ENCODE assay signal across 17 cellular contexts in genomic region chr6:105753184-105754097, GRCh38.
A peak's percentile ranks its signal among the peaks of the same experiment; 100 is the strongest.
DNase-seq lines count a peak whose midpoint lies in the region; ATAC-seq and TF ChIP-seq lines count a peak whose summit lies in the region.
"Had no signal": no experiment of that assay in that cellular context is flagged by ENCODE, and none has a peak within 500 bp of the region (broad histone marks: within the 10 kb centered on the region; RNA-seq: fewer than 3 reads in every experiment).

No MANE protein-coding gene starts in this region.

- peaks cover 11% of the 10 kb centered on the region for H3K36me3 Mint-ChIP-seq in Calu3 (ENCODE audit: insufficient read depth, unreplicated experiment)

- intact Hi-C loops in Calu3 (cut with micrococcal nuclease; ENCODE audit: unreplicated experiment): no loop called here
- intact Hi-C loops in lower lobe of right lung (cut with DNase I): no loop called here

- H3K27ac ChIP-seq in lower lobe of right lung: no peak overlapping the region
- H3K27ac ChIP-seq: parathyroid adenoma had no signal

- TF ChIP-seq CTCF in Calu3 (IDR thresholded peaks at IDR 0.05; ENCODE audit: unreplicated experiment): no peak
- no peak for TF ChIP-seq CTCF in lower lobe of right lung (IDR thresholded peaks at IDR 0.05)

- H3K27me3 Mint-ChIP-seq in Calu3 (ENCODE audit: unreplicated experiment): no peaks in the 10 kb centered on the region
- H3K27me3 Mint-ChIP-seq: activated CD8-positive, alpha-beta memory T cell treated with anti-CD3 and anti-CD28 coated beads, Interleukin-2, amount 10 ng/mL, durations not matched to agents 7 days and 5 days had no signal

- CTCF ChIA-PET in Calu3 (lab: Charles Lee): interaction anchor here (0.7 to 1.2 kb wide), 2 partner anchors 11 to 82 kb away, joined by 3 read pairs; no protein-coding TSS in a partner anchor

- ATAC-seq in HG02588 (IDR thresholded peaks at IDR 0.05; ENCODE audit: unreplicated experiment) (no peak), lower lobe of right lung (no peak), GM19397 (IDR thresholded peaks at IDR 0.05; ENCODE audit: unreplicated experiment) (no peak)
- ATAC-seq: activated CD8-positive, alpha-beta memory T cell treated with anti-CD3 and anti-CD28 coated beads, Interleukin-2, amount 10 ng/mL, durations not matched to agents 7 days and 5 days; GM12878; Panc1 had no signal

- DNase-seq in Calu3 (peak; percentile 75), NCI-H146 treated with DMSO at 0.1 percent for 48 hours (lab: John Stamatoyannopoulos, UW; ENCODE audit: unreplicated experiment) (peak; percentile 77), dedifferentiated amniotic fluid mesenchymal stem cell (ENCODE audit: extremely low spot score) (peak; percentile 56), occipital lobe (lab: John Stamatoyannopoulos, UW) (peak; percentile 7), hepatic stellate cell (ENCODE audit: low spot score) (no peak), lower lobe of right lung (no peak)
- DNase-seq: activated CD8-positive, alpha-beta memory T cell treated with anti-CD3 and anti-CD28 coated beads, Interleukin-2, amount 10 ng/mL, durations not matched to agents 7 days and 5 days; activated naive CD8-positive, alpha-beta T cell treated with anti-CD3 and anti-CD28 coated beads, Interleukin-2, amount 10 ng/mL, durations not matched to agents 7 days and 5 days; GOT3; NCI-H1105 treated with DMSO at 0.1 percent for 48 hours; stimulated activated CD4-positive, alpha-beta T cell treated with anti-CD3 and anti-CD28 coated beads, Interleukin-4, amount 100 ng/mL, for 24 hours; T-helper 9 cell had no signal

- H3K4me3 Mint-ChIP-seq in Calu3 (ENCODE audit: low read depth, unreplicated experiment): no peak overlapping the region
- H3K4me3 Mint-ChIP-seq: activated CD8-positive, alpha-beta memory T cell treated with anti-CD3 and anti-CD28 coated beads, Interleukin-2, amount 10 ng/mL, durations not matched to agents 7 days and 5 days; activated naive CD8-positive, alpha-beta T cell treated with anti-CD3 and anti-CD28 coated beads, Interleukin-2, amount 10 ng/mL, durations not matched to agents 7 days and 5 days had no signal

- no peaks in the 10 kb centered on the region for H3K36me3 ChIP-seq in lower lobe of right lung

- no peaks in the 10 kb centered on the region for H3K27me3 ChIP-seq in lower lobe of right lung (ENCODE audit: low read depth)

- no TSS peak for BruUV-seq in Calu3 (replicated peaks; lab: Mats Ljungman, UMichigan)

- H3K4me1 Mint-ChIP-seq in Calu3 (ENCODE audit: low read depth, unreplicated experiment): peaks cover 47% of the 10 kb centered on the region

- no peaks in the 10 kb centered on the region for H3K9me3 ChIP-seq in lower lobe of right lung

- H3K9me3 Mint-ChIP-seq in Calu3 (ENCODE audit: low read depth, unreplicated experiment): no peaks in the 10 kb centered on the region

- no peaks in the 10 kb centered on the region for H3K4me1 ChIP-seq in lower lobe of right lung
- H3K4me1 ChIP-seq: parathyroid adenoma had no signal

- H3K4me3 ChIP-seq in lower lobe of right lung: no peak overlapping the region
- H3K4me3 ChIP-seq: GM12878 had no signal

- H3K27ac Mint-ChIP-seq in Calu3 (ENCODE audit: unreplicated experiment): peak overlapping the region; percentile 78
- H3K27ac Mint-ChIP-seq: activated CD8-positive, alpha-beta memory T cell treated with anti-CD3 and anti-CD28 coated beads, Interleukin-2, amount 10 ng/mL, durations not matched to agents 7 days and 5 days; activated naive CD8-positive, alpha-beta T cell treated with anti-CD3 and anti-CD28 coated beads, Interleukin-2, amount 10 ng/mL, durations not matched to agents 7 days and 5 days had no signal

Comparison
In these comparisons a context has a peak if more than half of its experiments do, and no peak if none do; other contexts are left out.
1. DNase-seq: peak in Calu3 (single experiment), NCI-H146 treated with DMSO at 0.1 percent for 48 hours (single experiment), dedifferentiated amniotic fluid mesenchymal stem cell (single experiment) and occipital lobe (single experiment); none in hepatic stellate cell (single experiment) and lower lobe of right lung (single experiment).